ENCODE assay signal across 21 cellular contexts in genomic region chr3:197426161-197426566, GRCh38.
DNase-seq lines count a peak whose midpoint lies in the region; ATAC-seq and TF ChIP-seq lines count a peak whose summit lies in the region.
"Had no signal": no experiment of that assay in that cellular context is flagged by ENCODE, and none has a peak within 500 bp of the region (broad histone marks: within the 10 kb centered on the region; RNA-seq: fewer than 3 reads in every experiment).

No MANE protein-coding gene starts in this region.

- H3K4me3 Mint-ChIP-seq in chondrocyte (ENCODE audit: unreplicated experiment), result no peak overlapping the region
- H3K4me3 Mint-ChIP-seq in activated CD8-positive, alpha-beta T cell treated with anti-CD3 and anti-CD28 coated beads for 36 hours, result no peak overlapping the region
- H3K4me3 Mint-ChIP-seq: activated CD4-positive, alpha-beta T cell treated with anti-CD3 and anti-CD28 coated beads for 36 hours had no signal

- no peaks in the 10 kb centered on the region for H3K9me3 Mint-ChIP-seq in chondrocyte (ENCODE audit: low read depth)
- H3K9me3 Mint-ChIP-seq in activated CD8-positive, alpha-beta T cell treated with anti-CD3 and anti-CD28 coated beads for 36 hours, result no peaks in the 10 kb centered on the region

- no peak overlapping the region for H3K4me2 ChIP-seq in PC-3 (ENCODE audit: low read length)

- no peak overlapping the region for H3K9ac ChIP-seq in PC-3 (ENCODE audit: low read length)

- no peaks in the 10 kb centered on the region for H3K9me3 ChIP-seq in PC-3 (ENCODE audit: low read length)
- H3K9me3 ChIP-seq: neutrophil, right lobe of liver had no signal

- peak overlapping the region; percentile 95 for H3K27ac Mint-ChIP-seq in chondrocyte (ENCODE audit: unreplicated experiment)
- H3K27ac Mint-ChIP-seq in activated CD8-positive, alpha-beta T cell treated with anti-CD3 and anti-CD28 coated beads for 36 hours, result no peak overlapping the region
- H3K27ac Mint-ChIP-seq: activated CD4-positive, alpha-beta T cell treated with anti-CD3 and anti-CD28 coated beads for 36 hours had no signal

- no peak overlapping the region for H3K4me3 ChIP-seq in PC-3 (ENCODE audit: low read length)
- H3K4me3 ChIP-seq: GM12878, right lobe of liver had no signal

- H3K27ac ChIP-seq in PC-3 (ENCODE audit: low read length), result no peak overlapping the region
- H3K27ac ChIP-seq: brain microvascular endothelial cell, neutrophil, right lobe of liver had no signal

- BruUV-seq in PC-3 (replicated peaks; lab: Mats Ljungman, UMichigan), result no TSS peak

- no peaks in the 10 kb centered on the region for H3F3A ChIP-seq in PC-3 (ENCODE audit: low read length, unreplicated experiment)

- no peak for TF ChIP-seq CTCF in PC-3 (conservative IDR thresholded peaks at IDR 0.05; ENCODE audit: low read depth, low read length)
- no peak for TF ChIP-seq CTCF in chondrocyte (IDR thresholded peaks at IDR 0.05)
- TF ChIP-seq CTCF in activated CD8-positive, alpha-beta T cell treated with anti-CD3 and anti-CD28 coated beads for 36 hours (IDR thresholded peaks at IDR 0.05), result no peak

- no peaks in the 10 kb centered on the region for H3K36me3 Mint-ChIP-seq in chondrocyte (ENCODE audit: low read depth)
- H3K36me3 Mint-ChIP-seq in activated CD8-positive, alpha-beta T cell treated with anti-CD3 and anti-CD28 coated beads for 36 hours (ENCODE audit: low read depth), result no peaks in the 10 kb centered on the region

- no peak overlapping the region for H2AFZ ChIP-seq in PC-3 (ENCODE audit: low read length)

- H4K20me1 ChIP-seq in PC-3 (ENCODE audit: low read length), result no peaks in the 10 kb centered on the region

- no peaks in the 10 kb centered on the region for H3K27me3 ChIP-seq in PC-3 (ENCODE audit: low read length)
- H3K27me3 ChIP-seq: brain microvascular endothelial cell, right lobe of liver had no signal

- H3K4me1 Mint-ChIP-seq in chondrocyte (ENCODE audit: low read depth), result peaks cover 76% of the 10 kb centered on the region
- peaks cover 29% of the 10 kb centered on the region for H3K4me1 Mint-ChIP-seq in activated CD8-positive, alpha-beta T cell treated with anti-CD3 and anti-CD28 coated beads for 36 hours (ENCODE audit: low read depth)

- ATAC-seq in PC-3 (no peak), HG02798 (IDR thresholded peaks at IDR 0.05; ENCODE audit: poor library complexity, unreplicated experiment) (no peak), HG03378 (IDR thresholded peaks at IDR 0.05; ENCODE audit: unreplicated experiment) (no peak)
- ATAC-seq in activated CD8-positive, alpha-beta T cell treated with anti-CD3 and anti-CD28 coated beads for 36 hours, result no peak
- ATAC-seq: activated CD4-positive, alpha-beta T cell treated with anti-CD3 and anti-CD28 coated beads for 36 hours; GM12878; HepG2; right lobe of liver had no signal

- H3K4me1 ChIP-seq in PC-3 (ENCODE audit: insufficient read depth, low read length), result peaks cover 22% of the 10 kb centered on the region
- H3K4me1 ChIP-seq: right lobe of liver had no signal

- no peaks in the 10 kb centered on the region for H3K9me2 ChIP-seq in PC-3 (replicated peaks; ENCODE audit: low read length)

- POLR2A ChIA-PET in PC-3 (lab: Charles Lee; ENCODE audit: unreplicated experiment), result interaction anchor here (0.8 kb wide), 1 partner anchor 21 kb away, joined by 9 read pairs; no protein-coding TSS in a partner anchor
- POLR2A ChIA-PET in activated CD8-positive, alpha-beta T cell treated with anti-CD3 and anti-CD28 coated beads for 36 hours (lab: Charles Lee), result no interaction called here

- CTCF ChIA-PET in PC-3 (lab: Charles Lee), result no interaction called here
- CTCF ChIA-PET in activated CD8-positive, alpha-beta T cell treated with anti-CD3 and anti-CD28 coated beads for 36 hours (lab: Charles Lee), result interaction anchor here (1.5 kb wide), 1 partner anchor 170 kb away, joined by 4 read pairs; no protein-coding TSS in a partner anchor

- no peaks in the 10 kb centered on the region for H3K36me3 ChIP-seq in PC-3 (ENCODE audit: low read depth, low read length)
- H3K36me3 ChIP-seq: brain microvascular endothelial cell, neutrophil, right lobe of liver had no signal

- intact Hi-C loops in PC-3 (cut with micrococcal nuclease) (no loop called here), posterior vena cava (cut with DNase I) (no loop called here)
- intact Hi-C loops in activated CD8-positive, alpha-beta T cell treated with anti-CD3 and anti-CD28 coated beads for 36 hours (cut with micrococcal nuclease), result no loop called here

- DNase-seq in EL, result peak; percentile 32
- DNase-seq in PC-3, result peak; percentile 8
- DNase-seq in chondrocyte (ENCODE audit: low spot score), result no peak
- DNase-seq in posterior vena cava (ENCODE audit: low spot score), result peak; percentile 55
- DNase-seq in NCI-H1417 treated with DMSO at 0.1 percent for 48 hours (lab: John Stamatoyannopoulos, UW), result no peak
- no peak for DNase-seq in activated CD8-positive, alpha-beta T cell treated with anti-CD3 and anti-CD28 coated beads for 36 hours
- DNase-seq: activated CD4-positive, alpha-beta T cell treated with anti-CD3 and anti-CD28 coated beads for 36 hours; activated CD8-positive, alpha-beta memory T cell treated with anti-CD3 and anti-CD28 coated beads, Interleukin-2, amount 50 U/mL, for 4 hours; activated naive CD4-positive, alpha-beta T cell treated with Interleukin-2 at 50 U/mL for 16 hours; brain microvascular endothelial cell; effector memory CD4-positive, alpha-beta T cell; hypothalamus; kidney glomerular epithelial cell; NCI-H526; right lobe of liver; stimulated activated CD4-positive, alpha-beta T cell treated with anti-CD3 and anti-CD28 coated beads, Interleukin-2, amount 100 ng/mL, for 48 hours had no signal

- H3K27me3 Mint-ChIP-seq in chondrocyte (ENCODE audit: low read depth), result no peaks in the 10 kb centered on the region
- peaks cover 12% of the 10 kb centered on the region for H3K27me3 Mint-ChIP-seq in activated CD8-positive, alpha-beta T cell treated with anti-CD3 and anti-CD28 coated beads for 36 hours

- no peaks in the 10 kb centered on the region for H3K79me2 ChIP-seq in PC-3 (ENCODE audit: low read length)

Comparison
In these comparisons a context has a peak if more than half of its experiments do, and no peak if none do; other contexts are left out.
1. DNase-seq: peak in EL (single experiment), PC-3 (single experiment) and posterior vena cava (single experiment); none in chondrocyte (single experiment), NCI-H1417 treated with DMSO at 0.1 percent for 48 hours (single experiment) and activated CD8-positive, alpha-beta T cell treated with anti-CD3 and anti-CD28 coated beads for 36 hours (single experiment).